ENCODE assay signal across 1 cellular context in the genomic region with DNA sequence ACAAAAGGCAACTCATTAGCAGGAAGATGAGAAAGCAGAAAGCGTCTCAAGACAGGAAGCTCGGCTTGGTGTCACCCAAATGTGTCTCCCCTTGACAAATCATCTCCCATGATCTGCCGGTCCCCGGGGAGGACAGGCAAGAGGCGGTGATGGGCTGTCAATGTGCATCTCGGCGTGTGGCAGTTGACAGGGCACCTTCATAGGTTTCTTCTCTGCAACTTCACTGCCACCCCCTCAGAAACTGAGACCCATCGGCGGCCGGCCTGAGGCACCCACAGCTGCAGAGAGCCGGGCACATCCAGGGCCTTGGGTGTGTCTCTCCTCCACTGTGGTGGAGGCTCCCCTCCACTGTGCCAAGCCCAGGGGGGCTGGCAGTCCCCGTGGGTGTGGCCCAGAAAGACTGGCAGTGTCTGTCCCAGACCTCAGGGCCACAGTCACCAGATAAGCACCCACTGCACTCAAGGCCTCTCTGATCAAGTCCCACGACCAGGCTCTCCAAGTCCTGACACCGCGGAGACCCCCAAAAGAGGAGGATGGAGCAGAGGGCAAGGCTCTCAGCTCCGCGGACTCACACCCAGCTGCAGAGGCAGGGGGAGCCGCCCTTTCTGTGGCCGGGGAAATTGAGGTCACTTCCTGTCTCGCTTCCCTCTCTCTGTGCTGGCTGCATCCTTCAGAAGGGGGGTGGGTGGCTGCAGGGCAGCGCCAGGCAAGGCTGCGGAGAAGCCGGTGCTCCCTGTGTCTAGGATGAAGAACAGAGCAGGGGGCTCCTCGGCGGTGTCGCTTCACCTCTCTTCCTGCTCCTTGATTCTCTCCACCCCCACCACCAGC.
TF ChIP-seq lines count a peak whose summit lies in the region.

No MANE protein-coding gene starts in this region.

TF ChIP-seq in H1, 55 proteins besides CTCF, POLR2A, EP300 and RAD21:
- TF ChIP-seq E2F6 (IDR thresholded peaks at IDR 0.05), result no peak
- TF ChIP-seq MAX (IDR thresholded peaks at IDR 0.05), result no peak
- TF ChIP-seq TAF7 (optimal IDR thresholded peaks at IDR 0.05; ENCODE audit: borderline replicate concordance, low read depth, low read length), result no peak
- TF ChIP-seq KDM1A (IDR thresholded peaks at IDR 0.05; ENCODE audit: borderline replicate concordance, low read length), result no peak
- no peak for TF ChIP-seq SIN3A (conservative IDR thresholded peaks at IDR 0.05 in 1 of 2, IDR thresholded peaks at IDR 0.05 in 1 of 2; ENCODE audit: low read depth in 1 of 2, low read length in 2 of 2)
- no peak for TF ChIP-seq PHF8 (conservative IDR thresholded peaks at IDR 0.05; ENCODE audit: low read depth, low read length)
- no peak for TF ChIP-seq RNF2 (IDR thresholded peaks at IDR 0.05; ENCODE audit: borderline replicate concordance, low read depth, low read length, missing control alignments, poor library complexity, severe bottlenecking)
- TF ChIP-seq ASH2L (IDR thresholded peaks at IDR 0.05; ENCODE audit: low read length), result no peak
- no peak for TF ChIP-seq KDM5A (IDR thresholded peaks at IDR 0.05; ENCODE audit: low read length)
- TF ChIP-seq HDAC2 (IDR thresholded peaks at IDR 0.05; ENCODE audit: borderline replicate concordance in 1 of 2, low read depth in 2 of 2, low read length in 2 of 2), result no peak
